ENCODE assay signal across 19 cellular contexts in the genomic region with DNA sequence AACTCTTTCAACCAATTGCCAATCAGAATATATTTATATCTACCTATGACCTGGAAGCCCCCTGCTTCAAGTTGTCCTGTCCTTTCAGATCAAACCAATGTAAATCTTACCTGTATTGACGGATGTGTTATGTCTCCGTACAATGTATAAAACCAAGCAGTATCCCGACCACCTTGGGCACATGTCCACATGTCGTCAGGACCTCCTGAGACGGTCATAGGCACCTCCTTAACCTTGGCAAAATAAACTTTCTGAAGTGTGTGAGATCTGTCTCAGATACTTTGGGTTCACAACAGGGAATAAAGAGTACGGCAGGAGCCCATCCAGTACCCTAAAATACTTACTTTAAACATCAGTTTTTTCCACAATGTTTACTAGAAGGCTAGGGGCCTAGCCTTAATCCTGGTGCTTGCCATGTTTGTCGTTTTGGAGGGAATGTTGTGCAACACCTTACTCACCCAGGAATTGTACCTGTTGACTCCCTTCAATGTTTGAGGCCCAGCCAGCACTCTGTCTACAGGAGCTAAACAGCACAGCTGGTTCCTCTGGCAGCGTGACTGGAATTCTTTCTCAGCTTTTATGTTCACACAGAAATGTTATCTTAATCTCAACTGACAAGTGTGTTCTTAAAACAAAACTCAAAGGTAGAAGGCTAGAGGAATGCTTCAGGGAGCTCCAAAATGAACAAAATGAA.
DNase-seq lines count a peak whose midpoint lies in the region; ATAC-seq, FAIRE-seq and TF ChIP-seq lines count a peak whose summit lies in the region.
"Had no signal": no experiment of that assay in that cellular context is flagged by ENCODE, and none has a peak within 500 bp of the region (broad histone marks: within the 10 kb centered on the region; RNA-seq: fewer than 3 reads in every experiment).

No MANE protein-coding gene starts in this region.

- H3K9me3 ChIP-seq in psoas muscle, result no peaks in the 10 kb centered on the region
- H3K9me3 ChIP-seq: left ventricle myocardium inferior, MG63 had no signal

- no peaks in the 10 kb centered on the region for H3K36me3 Mint-ChIP-seq in activated CD4-positive, alpha-beta T cell treated with anti-CD3 and anti-CD28 coated beads, Interleukin-2, amount 10 ng/mL, durations not matched to agents 24 days and 14 days (ENCODE audit: low read depth)

- TF ChIP-seq CTCF in bronchial epithelial cell (IDR thresholded peaks at IDR 0.05; ENCODE audit: insufficient read depth, low read length, severe bottlenecking), result no peak
- no peak for TF ChIP-seq CTCF in kidney epithelial cell (IDR thresholded peaks at IDR 0.05; ENCODE audit: insufficient read depth, low read length, poor library complexity, severe bottlenecking)
- no peak for TF ChIP-seq CTCF in psoas muscle (IDR thresholded peaks at IDR 0.05)

- peak in 3 of 4 donors; percentile 34 to 89 (median 85) for ATAC-seq in psoas muscle
- ATAC-seq: HCT116 had no signal

- H3K27ac Mint-ChIP-seq in activated CD4-positive, alpha-beta T cell treated with anti-CD3 and anti-CD28 coated beads, Interleukin-2, amount 10 ng/mL, durations not matched to agents 24 days and 14 days, result no peak overlapping the region

- intact Hi-C loops in psoas muscle (cut with DNase I), result no loop called here
- intact Hi-C loops in activated CD4-positive, alpha-beta T cell treated with anti-CD3 and anti-CD28 coated beads, Interleukin-2, amount 10 ng/mL, durations not matched to agents 24 days and 14 days (cut with micrococcal nuclease), result no loop called here

- FAIRE-seq in bronchial epithelial cell (lab: Jason Lieb, UNC), result peak; percentile 72

- H3K4me3 Mint-ChIP-seq in activated CD4-positive, alpha-beta T cell treated with anti-CD3 and anti-CD28 coated beads, Interleukin-2, amount 10 ng/mL, durations not matched to agents 24 days and 14 days, result no peak overlapping the region
- H3K4me3 Mint-ChIP-seq: neural crest cell had no signal

- H3K27me3 ChIP-seq in bronchial epithelial cell (ENCODE audit: control insufficient read depth, insufficient read depth, low read length) (no peaks in the 10 kb centered on the region), kidney epithelial cell (ENCODE audit: control insufficient read depth, insufficient read depth, low read length) (no peaks in the 10 kb centered on the region), psoas muscle (ENCODE audit: insufficient read depth in 3 of 3, low read length in 2 of 3) (no peaks in the 10 kb centered on the region)
- H3K27me3 ChIP-seq: MG63 had no signal

- H3K4me1 ChIP-seq in psoas muscle, result peaks cover 12% of the 10 kb centered on the region
- H3K4me1 ChIP-seq: left ventricle myocardium inferior had no signal

- no peaks in the 10 kb centered on the region for H3K4me1 Mint-ChIP-seq in activated CD4-positive, alpha-beta T cell treated with anti-CD3 and anti-CD28 coated beads, Interleukin-2, amount 10 ng/mL, durations not matched to agents 24 days and 14 days
- H3K4me1 Mint-ChIP-seq: neural crest cell had no signal

- H3K36me3 ChIP-seq in bronchial epithelial cell (ENCODE audit: control insufficient read depth, insufficient read depth, low read length), result no peaks in the 10 kb centered on the region
- no peaks in the 10 kb centered on the region for H3K36me3 ChIP-seq in kidney epithelial cell (ENCODE audit: control insufficient read depth, insufficient read depth, low read length)
- H3K36me3 ChIP-seq in psoas muscle (ENCODE audit: insufficient read depth in 1 of 2, low read depth in 1 of 2), result no peaks in the 10 kb centered on the region
- H3K36me3 ChIP-seq: left ventricle myocardium inferior, MG63 had no signal

- H3K27me3 Mint-ChIP-seq in activated CD4-positive, alpha-beta T cell treated with anti-CD3 and anti-CD28 coated beads, Interleukin-2, amount 10 ng/mL, durations not matched to agents 24 days and 14 days, result no peaks in the 10 kb centered on the region

- 71 to 79% (median 71%) methylated on average over 8 of the region's 8 CpGs for WGBS in psoas muscle, 3 donors

- no peaks in the 10 kb centered on the region for H3K9me3 Mint-ChIP-seq in activated CD4-positive, alpha-beta T cell treated with anti-CD3 and anti-CD28 coated beads, Interleukin-2, amount 10 ng/mL, durations not matched to agents 24 days and 14 days
- H3K9me3 Mint-ChIP-seq: neural crest cell had no signal

- DNase-seq in HuH-7 (ENCODE audit: low spot score) (peak; percentile 23), bronchial epithelial cell (ENCODE audit: low read depth) (peak; percentile 82), kidney epithelial cell (ENCODE audit: low read depth) (peak; percentile 12), psoas muscle (no peak), hippocampal formation (lab: John Stamatoyannopoulos, UW) (no peak), NCI-H748 (lab: John Stamatoyannopoulos, UW; ENCODE audit: unreplicated experiment) (no peak)
- DNase-seq in activated CD4-positive, alpha-beta T cell treated with anti-CD3 and anti-CD28 coated beads, Interleukin-2, amount 10 ng/mL, durations not matched to agents 24 days and 14 days, result no peak
- DNase-seq in stimulated activated CD4-positive, alpha-beta T cell treated with anti-CD3 and anti-CD28 coated beads, Interleukin-4, amount 100 ng/mL, for 24 hours, result no peak
- DNase-seq: activated CD4-positive, alpha-beta T cell treated with anti-CD3 and anti-CD28 coated beads for 48 hours; amygdala; left ventricle myocardium inferior; MG63; NCI-H2081; NCI-H82; SHP77 treated with DMSO at 0.1 percent for 48 hours; T-helper 9 cell had no signal

- no peak overlapping the region for H3K27ac ChIP-seq in psoas muscle
- H3K27ac ChIP-seq: left ventricle myocardium inferior had no signal

- H3K4me3 ChIP-seq in bronchial epithelial cell (ENCODE audit: low read depth, low read length) (no peak overlapping the region), kidney epithelial cell (ENCODE audit: low read depth, low read length) (no peak overlapping the region), psoas muscle (no peak overlapping the region)
- H3K4me3 ChIP-seq: left ventricle myocardium inferior, MG63, smooth muscle cell had no signal

Comparison
In these comparisons a context has a peak if more than half of its experiments do, and no peak if none do; other contexts are left out.
1. DNase-seq: peak in HuH-7 (single experiment), bronchial epithelial cell (single experiment) and kidney epithelial cell (single experiment); none in psoas muscle (0 of 2), activated CD4-positive, alpha-beta T cell treated with anti-CD3 and anti-CD28 coated beads, Interleukin-2, amount 10 ng/mL, durations not matched to agents 24 days and 14 days (single experiment), stimulated activated CD4-positive, alpha-beta T cell treated with anti-CD3 and anti-CD28 coated beads, Interleukin-4, amount 100 ng/mL, for 24 hours (single experiment), hippocampal formation (0 of 2) and NCI-H748 (single experiment).